ENCODE assay signal across 13 cellular contexts in genomic region chr11:134987223-134987768, GRCh38.
DNase-seq lines count a peak whose midpoint lies in the region; ATAC-seq and TF ChIP-seq lines count a peak whose summit lies in the region.
"Had no signal": no experiment of that assay in that cellular context is flagged by ENCODE, and none has a peak within 500 bp of the region (broad histone marks: within the 10 kb centered on the region; RNA-seq: fewer than 3 reads in every experiment).

No MANE protein-coding gene starts in this region.

- CTCF ChIA-PET in Caco-2 (lab: Charles Lee) = no interaction called here

- intact Hi-C loops in Caco-2 (cut with micrococcal nuclease; ENCODE audit: unreplicated experiment) (no loop called here), esophagus muscularis mucosa (cut with DNase I) (no loop called here)

- H3K4me1 ChIP-seq in Caco-2 = no peaks in the 10 kb centered on the region
- no peaks in the 10 kb centered on the region for H3K4me1 ChIP-seq in esophagus muscularis mucosa
- no peaks in the 10 kb centered on the region for H3K4me1 ChIP-seq in osteoblast (ENCODE audit: insufficient read depth, low read length)
- H3K4me1 ChIP-seq: BE2C had no signal

- BruUV-seq in Caco-2 (replicated peaks; lab: Mats Ljungman, UMichigan) = no TSS peak

- TF ChIP-seq EP300 in esophagus muscularis mucosa (IDR thresholded peaks at IDR 0.05) = no peak

- no peak for TF ChIP-seq CTCF in Caco-2 (IDR thresholded peaks at IDR 0.05; ENCODE audit: insufficient read depth in 1 of 2, low read depth in 1 of 2, low read length in 1 of 2, severe bottlenecking in 1 of 2, unreplicated experiment in 1 of 2)
- TF ChIP-seq CTCF in esophagus muscularis mucosa (IDR thresholded peaks at IDR 0.05) = no peak
- TF ChIP-seq CTCF in nephron progenitor cell (IDR thresholded peaks at IDR 0.05) = no peak
- no peak for TF ChIP-seq CTCF in osteoblast (IDR thresholded peaks at IDR 0.05; ENCODE audit: extremely low read depth, low read depth, low read length)

- no peaks in the 10 kb centered on the region for H3K79me2 ChIP-seq in osteoblast (ENCODE audit: insufficient read depth, low read length)

- no peak for ATAC-seq in GM19395 (IDR thresholded peaks at IDR 0.05; ENCODE audit: unreplicated experiment)
- ATAC-seq: HCT116 had no signal

- H3K9me3 Mint-ChIP-seq in Caco-2 (ENCODE audit: unreplicated experiment) (peaks cover 28% of the 10 kb centered on the region), nephron progenitor cell (no peaks in the 10 kb centered on the region)
- H3K9me3 Mint-ChIP-seq: CD8-positive, alpha-beta memory T cell had no signal

- no peak overlapping the region for H3K27ac ChIP-seq in esophagus muscularis mucosa (replicated peaks in 1 of 4)
- no peak overlapping the region for H3K27ac ChIP-seq in osteoblast (ENCODE audit: low read depth, low read length)

- no peak overlapping the region for H3K4me2 ChIP-seq in osteoblast (ENCODE audit: insufficient read depth, low read length)

- H4K20me1 ChIP-seq in osteoblast (ENCODE audit: insufficient read depth, low read length) = no peaks in the 10 kb centered on the region

- H3K36me3 ChIP-seq in Caco-2 (ENCODE audit: control insufficient read depth, insufficient read depth, low read length) (no peaks in the 10 kb centered on the region), esophagus muscularis mucosa (no peaks in the 10 kb centered on the region), osteoblast (ENCODE audit: insufficient read depth, low read length) (no peaks in the 10 kb centered on the region)
- H3K36me3 ChIP-seq: BE2C had no signal

- H3K27me3 Mint-ChIP-seq in Caco-2 (ENCODE audit: insufficient read depth, unreplicated experiment) (peaks cover 4% of the 10 kb centered on the region), nephron progenitor cell (ENCODE audit: low read depth, poor library complexity) (peaks cover 13% of the 10 kb centered on the region)

- peaks cover 10% of the 10 kb centered on the region for H3K4me1 Mint-ChIP-seq in Caco-2 (ENCODE audit: low read depth, unreplicated experiment)
- H3K4me1 Mint-ChIP-seq in nephron progenitor cell = peaks cover 43% of the 10 kb centered on the region
- H3K4me1 Mint-ChIP-seq: CD14-positive monocyte had no signal

- H3K27me3 ChIP-seq in Caco-2 (replicated peaks; ENCODE audit: control insufficient read depth, insufficient read depth, low read length) = no peaks in the 10 kb centered on the region
- H3K27me3 ChIP-seq in esophagus muscularis mucosa = peaks cover 0 to 39% (median 0%) of the 10 kb centered on the region in 4 donors
- H3K27me3 ChIP-seq in osteoblast (ENCODE audit: insufficient read depth, low read length) = no peaks in the 10 kb centered on the region
- H3K27me3 ChIP-seq: BE2C had no signal

- POLR2A ChIA-PET in Caco-2 (lab: Charles Lee) = no interaction called here

- H3K27ac Mint-ChIP-seq in Caco-2 (ENCODE audit: unreplicated experiment) (no peak overlapping the region), nephron progenitor cell (peak overlapping the region; percentile 33)
- H3K27ac Mint-ChIP-seq: CD14-positive monocyte; CD8-positive, alpha-beta memory T cell had no signal

- H3K4me3 Mint-ChIP-seq in Caco-2 (ENCODE audit: unreplicated experiment) (no peak overlapping the region), nephron progenitor cell (peak overlapping the region; percentile 26)
- H3K4me3 Mint-ChIP-seq: CD14-positive monocyte; CD8-positive, alpha-beta memory T cell had no signal

- H3K4me3 ChIP-seq in Caco-2 (ENCODE audit: low read depth, low read length) (no peak overlapping the region), esophagus muscularis mucosa (no peak overlapping the region), osteoblast (ENCODE audit: insufficient read depth, low read length) (no peak overlapping the region)

- H3K9me3 ChIP-seq in Caco-2 (peaks cover 8% of the 10 kb centered on the region; the same call in 1 of the 2 replicates), esophagus muscularis mucosa (no peaks in the 10 kb centered on the region), osteoblast (ENCODE audit: low read depth, low read length) (no peaks in the 10 kb centered on the region)
- H3K9me3 ChIP-seq: BE2C had no signal

- H3K36me3 Mint-ChIP-seq in Caco-2 (ENCODE audit: insufficient read depth, unreplicated experiment) (no peaks in the 10 kb centered on the region), nephron progenitor cell (ENCODE audit: low read depth) (no peaks in the 10 kb centered on the region)
- H3K36me3 Mint-ChIP-seq: CD14-positive monocyte had no signal

- H2AFZ ChIP-seq in osteoblast (ENCODE audit: low read length) = no peak overlapping the region

- 64% methylated on average over 7 of the region's 7 CpGs for WGBS in esophagus muscularis mucosa

- TF ChIP-seq POLR2A in esophagus muscularis mucosa (IDR thresholded peaks at IDR 0.05; ENCODE audit: low read depth) = no peak

- peak; percentile 29 to 62 for DNase-seq in Caco-2
- peak; percentile 64 for DNase-seq in esophagus muscularis mucosa (ENCODE audit: extremely low spot score)
- no peak for DNase-seq in nephron progenitor cell
- no peak for DNase-seq in NCI-H1436 treated with DMSO at 0.1 percent for 48 hours (lab: John Stamatoyannopoulos, UW)
- DNase-seq in osteoblast (ENCODE audit: insufficient read length, low spot score, missing footprints) = no peak
- no peak for DNase-seq in central memory CD4-positive, alpha-beta T cell
- DNase-seq: BE2C; CD8-positive, alpha-beta memory T cell; DMS53; GF-D8 had no signal

Comparison
In these comparisons a context has a peak if more than half of its experiments do, and no peak if none do; other contexts are left out.
1. DNase-seq: peak in Caco-2 (2 of 2) and esophagus muscularis mucosa (single experiment); none in nephron progenitor cell (single experiment), NCI-H1436 treated with DMSO at 0.1 percent for 48 hours (single experiment), osteoblast (single experiment) and central memory CD4-positive, alpha-beta T cell (single experiment).